Comparison of ENCODE assay signal across 12 cellular contexts in the genomic region with DNA sequence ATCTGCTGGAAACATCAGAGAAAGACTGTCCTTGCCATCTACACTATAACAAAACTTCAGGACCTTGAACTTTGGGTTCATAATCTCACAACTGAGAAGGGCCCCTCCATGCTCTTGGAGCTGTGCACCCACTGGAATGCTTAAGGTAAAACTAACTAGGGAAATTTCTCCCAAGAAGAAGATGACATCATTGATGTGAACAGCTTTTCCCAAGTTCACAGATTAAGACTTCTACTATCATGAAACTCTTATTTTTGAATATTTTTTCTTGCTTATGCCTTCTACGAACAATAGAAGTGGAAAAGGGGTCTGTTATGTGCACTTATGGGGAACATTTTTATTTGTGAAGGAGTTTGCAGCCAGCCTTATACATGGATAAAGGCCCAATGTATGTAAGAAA. TPM values are rescaled to one million over a fixed set of nuclear protein-coding genes. Genes with fewer than 3 reads are reported as not detected.
"Had no signal": no experiment of that assay in that cellular context is flagged by ENCODE, and none has a peak within 500 bp of the region (broad histone marks: within the 10 kb centered on the region; RNA-seq: fewer than 3 reads in every experiment).

No MANE protein-coding gene starts in this region.

- H3K9me3 ChIP-seq: HAP-1 had no signal

- H3K36me3 ChIP-seq: HAP-1 had no signal

- H3K27ac ChIP-seq: GM23248 had no signal

- DNase-seq: GM23248, GOT3, H7, H9, HCEC 1CT, HFFc6 had no signal

- H3K9ac ChIP-seq: GM23248 had no signal

- FAIRE-seq: H1, H54 had no signal

- H2AFZ ChIP-seq: GM23248, GM23338 had no signal

- H3K4me3 ChIP-seq: GM23248, GM23338, HAP-1 had no signal

- ATAC-seq: GM23338, HCT116 had no signal

- H3K4me2 ChIP-seq: GM23338 had no signal

- H3K4me1 ChIP-seq: HAP-1 had no signal

RNA-seq across cellular contexts. Expression of a gene that starts 5.0 kb away (rescaled TPM):
- total RNA-seq: H4 had no signal
